Comparison of ENCODE assay signal across 32 cellular contexts in the genomic region with DNA sequence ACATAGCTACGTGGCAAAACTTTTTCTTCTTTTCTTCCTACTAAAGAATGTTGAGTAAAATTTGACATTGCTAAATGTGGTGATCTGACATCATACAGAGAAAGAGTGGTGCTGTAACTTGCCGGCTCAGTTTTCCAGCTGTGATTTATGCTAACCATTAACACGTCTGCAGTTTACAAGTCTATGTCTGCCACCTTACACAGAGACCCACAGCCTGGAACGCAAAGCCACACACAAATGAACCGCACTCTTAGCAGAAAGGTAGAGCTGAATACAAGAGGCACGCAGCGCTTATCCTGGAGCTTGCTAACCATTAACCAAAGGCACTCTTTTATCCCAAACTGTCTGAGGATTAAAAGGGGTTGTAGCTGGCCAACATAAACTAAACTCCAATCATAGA. TPM values are rescaled to one million over a fixed set of nuclear protein-coding genes. Genes with fewer than 3 reads are reported as not detected.
DNase-seq lines count a peak whose midpoint lies in the region; FAIRE-seq and TF ChIP-seq lines count a peak whose summit lies in the region.
"Had no signal": no experiment of that assay in that cellular context is flagged by ENCODE, and none has a peak within 500 bp of the region (broad histone marks: within the 10 kb centered on the region; RNA-seq: fewer than 3 reads in every experiment).

No MANE protein-coding gene starts in this region.

- FAIRE-seq in RCC 7860 (lab: Jason Lieb, UNC): peak; percentile 85
- FAIRE-seq: astrocyte, HTR-8/SVneo had no signal

- no peak overlapping the region for H3K9ac ChIP-seq in neural cell (ENCODE audit: low read length)
- H3K9ac ChIP-seq: BLaER1 treated with 17β-estradiol and CSF1 and Interleukin-3, amounts not matched to agents 10 nM and 100 nM; GM23248; SK-N-SH had no signal

- H3K4me3 ChIP-seq in neural cell (ENCODE audit: low read length): no peak overlapping the region
- no peak overlapping the region for H3K4me3 ChIP-seq in transverse colon
- H3K4me3 ChIP-seq: BLaER1 treated with 17β-estradiol and CSF1 and Interleukin-3, amounts not matched to agents 10 nM and 100 nM; GM23248 had no signal

- no peaks in the 10 kb centered on the region for H3K79me2 ChIP-seq in neural cell (replicated peaks; ENCODE audit: insufficient read depth, low read length)

- H3K27ac ChIP-seq in neural cell (ENCODE audit: low read length) (peak overlapping the region; percentile 11), transverse colon (no peak overlapping the region)
- H3K27ac ChIP-seq: BLaER1 treated with 17β-estradiol and CSF1 and Interleukin-3, amounts not matched to agents 10 nM and 100 nM; GM23248; RWPE1 had no signal

- no peak for TF ChIP-seq POLR2A in transverse colon (IDR thresholded peaks at IDR 0.05)

- no peak for TF ChIP-seq RAD21 in neural cell (conservative IDR thresholded peaks at IDR 0.05)

- H3K4me1 ChIP-seq in transverse colon: no peaks in the 10 kb centered on the region

- no peaks in the 10 kb centered on the region for H3K9me2 ChIP-seq in neural cell (ENCODE audit: insufficient read depth, low read length)
- H3K9me2 ChIP-seq: SK-N-SH had no signal

- H3K27me3 ChIP-seq in neural cell (ENCODE audit: insufficient read depth, low read depth, low read length) (no peaks in the 10 kb centered on the region), transverse colon (no peaks in the 10 kb centered on the region)
- H3K27me3 ChIP-seq: BLaER1 treated with 17β-estradiol and CSF1 and Interleukin-3, amounts not matched to agents 10 nM and 100 nM had no signal

- no peaks in the 10 kb centered on the region for H4K20me1 ChIP-seq in neural cell (ENCODE audit: insufficient read depth)

- TF ChIP-seq CTCF in neural cell (IDR thresholded peaks at IDR 0.05; ENCODE audit: poor library complexity, severe bottlenecking) (no peak), transverse colon (IDR thresholded peaks at IDR 0.05) (no peak)

- H3K36me3 ChIP-seq in neural cell (ENCODE audit: insufficient read depth, low read length) (no peaks in the 10 kb centered on the region), transverse colon (peaks cover 0 to 8% (median 3%) of the 10 kb centered on the region in 4 donors)

- no peak overlapping the region for H3K4me2 ChIP-seq in neural cell (ENCODE audit: low read length)
- H3K4me2 ChIP-seq: BLaER1 treated with 17β-estradiol and CSF1 and Interleukin-3, amounts not matched to agents 10 nM and 100 nM; SK-N-SH had no signal

- TF ChIP-seq EP300 in neural cell (conservative IDR thresholded peaks at IDR 0.05; ENCODE audit: poor library complexity, severe bottlenecking) (no peak), transverse colon (IDR thresholded peaks at IDR 0.05; ENCODE audit: low read depth) (no peak)

- DNase-seq in ACHN (peak; percentile 42), RCC 7860 (ENCODE audit: low spot score) (peak; percentile 39), kidney tubule cell (ENCODE audit: low spot score) (peak; percentile 81), transverse colon (no peak), NCI-H2227 treated with DMSO at 0.1 percent for 48 hours (lab: John Stamatoyannopoulos, UW) (no peak), GM19238 (ENCODE audit: insufficient read length, low spot score) (no peak), NCI-H526 (lab: John Stamatoyannopoulos, UW) (no peak)
- DNase-seq: activated CD8-positive, alpha-beta T cell treated with anti-CD3 and anti-CD28 coated beads, Interleukin-2, amount 10 ng/mL, durations not matched to agents 7 days and 5 days; central memory CD4-positive, alpha-beta T cell; COR-L47; GM23248; HFFc6; NCI-H1417 treated with DMSO at 0.1 percent for 48 hours; NCI-H2081 treated with DMSO at 0.1 percent for 48 hours; NCI-H446 treated with DMSO at 0.1 percent for 48 hours; occipital lobe; retina; SK-N-SH; stimulated activated CD4-positive, alpha-beta T cell treated with anti-CD3 and anti-CD28 coated beads, Interleukin-2, amount 100 ng/mL, for 48 hours; T-helper 2 cell had no signal

- H3F3A ChIP-seq in neural cell (ENCODE audit: insufficient read depth, low read length, poor library complexity, severe bottlenecking): peaks cover 2% of the 10 kb centered on the region

- intact Hi-C loops in transverse colon (cut with DNase I; ENCODE audit: low total_unique reads): no loop called here

- no peak overlapping the region for H2AFZ ChIP-seq in neural cell (ENCODE audit: low read depth, low read length)
- H2AFZ ChIP-seq: GM23248 had no signal

- no peaks in the 10 kb centered on the region for H3K9me3 ChIP-seq in neural cell (ENCODE audit: low read length)
- H3K9me3 ChIP-seq in transverse colon: no peaks in the 10 kb centered on the region
- H3K9me3 ChIP-seq: BLaER1 treated with 17β-estradiol and CSF1 and Interleukin-3, amounts not matched to agents 10 nM and 100 nM; SK-N-SH had no signal

- in situ Hi-C loops in ACHN (cut with HindIII; ENCODE audit: low pct_ligation_motif_present, low pct_unique_long_range_greater_than_20kb, low sequenced_read_pairs) (no loop called here), transverse colon (cut with MboI; ENCODE audit: low pct_ligation_motif_present in 1 of 4, low pct_unique_long_range_greater_than_20kb in 1 of 4, low sequenced_read_pairs in 3 of 4) (no loop called here)

- 50% methylated on average over 7 of the region's 7 CpGs; no CpG with 5 or more reads in 1 of the 2 donors for WGBS in transverse colon (ENCODE audit: low coverage in 1 of 2), 2 donors

TF ChIP-seq in neural cell, 6 proteins besides CTCF, POLR2A, EP300 and RAD21:
- no peak for TF ChIP-seq MXI1 (conservative IDR thresholded peaks at IDR 0.05; ENCODE audit: poor library complexity, severe bottlenecking)
- TF ChIP-seq REST (IDR thresholded peaks at IDR 0.05; ENCODE audit: borderline replicate concordance): no peak
- TF ChIP-seq SMC3 (conservative IDR thresholded peaks at IDR 0.05; ENCODE audit: poor library complexity): no peak
- TF ChIP-seq EZH2 (IDR thresholded peaks at IDR 0.05; ENCODE audit: borderline replicate concordance, insufficient read depth, low read length, poor library complexity, severe bottlenecking): no peak
- TF ChIP-seq TAF1 (IDR thresholded peaks at IDR 0.05; ENCODE audit: low read depth): no peak
- TF ChIP-seq POLR2AphosphoS5 (IDR thresholded peaks at IDR 0.05): no peak

RNA-seq across cellular contexts. Expression of gene CACNG1, which starts 31.9 kb away (rescaled TPM):
- 0.77 TPM in 1 of 2 replicates, not detected in the other for polyA plus RNA-seq in neural cell
- polyA minus RNA-seq in neural cell: not detected in 2 replicates
- total RNA-seq in transverse colon: not detected
- total RNA-seq: activated CD8-positive, alpha-beta T cell treated with anti-CD3 and anti-CD28 coated beads, Interleukin-2, amount 10 ng/mL, durations not matched to agents 7 days and 5 days; activated naive CD4-positive, alpha-beta T cell treated with anti-CD3 and anti-CD28 coated beads, Interleukin-2, amount 50 U/mL, for 72 hours; astrocyte; dermis microvascular lymphatic vessel endothelial cell; fibroblast of lung; GM23248; HFFc6; lung microvascular endothelial cell; subcutaneous adipose tissue; ureter had no signal
- polyA plus RNA-seq: AG04450, fibroblast of lung, GM23248, SK-N-SH had no signal

Comparison
In these comparisons a context has a peak if more than half of its experiments do, and no peak if none do; other contexts are left out.
1. DNase-seq: peak in ACHN (single experiment), RCC 7860 (single experiment) and kidney tubule cell (single experiment); none in transverse colon (single experiment), NCI-H2227 treated with DMSO at 0.1 percent for 48 hours (single experiment), GM19238 (single experiment) and NCI-H526 (0 of 2).